ENCODE assay signal across 1 cellular context in genomic region chr11:76787911-76788596, GRCh38.
TF ChIP-seq lines count a peak whose summit lies in the region.

No MANE protein-coding gene starts in this region.

TF ChIP-seq in HEK293, 187 proteins besides CTCF, POLR2A, EP300 and RAD21 (continued from another document):
- TF ChIP-seq, protein P1, sequence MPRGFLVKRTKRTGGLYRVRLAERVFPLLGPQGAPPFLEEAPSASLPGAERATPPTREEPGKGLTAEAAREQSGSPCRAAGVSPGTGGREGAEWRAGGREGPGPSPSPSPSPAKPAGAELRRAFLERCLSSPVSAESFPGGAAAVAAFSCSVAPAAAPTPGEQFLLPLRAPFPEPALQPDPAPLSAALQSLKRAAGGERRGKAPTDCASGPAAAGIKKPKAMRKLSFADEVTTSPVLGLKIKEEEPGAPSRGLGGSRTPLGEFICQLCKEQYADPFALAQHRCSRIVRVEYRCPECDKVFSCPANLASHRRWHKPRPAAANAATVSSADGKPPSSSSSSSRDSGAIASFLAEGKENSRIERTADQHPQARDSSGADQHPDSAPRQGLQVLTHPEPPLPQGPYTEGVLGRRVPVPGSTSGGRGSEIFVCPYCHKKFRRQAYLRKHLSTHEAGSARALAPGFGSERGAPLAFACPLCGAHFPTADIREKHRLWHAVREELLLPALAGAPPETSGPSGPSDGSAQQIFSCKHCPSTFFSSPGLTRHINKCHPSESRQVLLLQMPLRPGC (tag by site-specific recombination; IDR thresholded peaks at IDR 0.05): no peak
- peak; percentile 74; the same call in 1 of the 2 replicates for TF ChIP-seq ZNF121 (tag by site-specific recombination; IDR thresholded peaks at IDR 0.05)
- no peak for TF ChIP-seq OVOL3 (tag by site-specific recombination; IDR thresholded peaks at IDR 0.05)
- TF ChIP-seq, protein P2, sequence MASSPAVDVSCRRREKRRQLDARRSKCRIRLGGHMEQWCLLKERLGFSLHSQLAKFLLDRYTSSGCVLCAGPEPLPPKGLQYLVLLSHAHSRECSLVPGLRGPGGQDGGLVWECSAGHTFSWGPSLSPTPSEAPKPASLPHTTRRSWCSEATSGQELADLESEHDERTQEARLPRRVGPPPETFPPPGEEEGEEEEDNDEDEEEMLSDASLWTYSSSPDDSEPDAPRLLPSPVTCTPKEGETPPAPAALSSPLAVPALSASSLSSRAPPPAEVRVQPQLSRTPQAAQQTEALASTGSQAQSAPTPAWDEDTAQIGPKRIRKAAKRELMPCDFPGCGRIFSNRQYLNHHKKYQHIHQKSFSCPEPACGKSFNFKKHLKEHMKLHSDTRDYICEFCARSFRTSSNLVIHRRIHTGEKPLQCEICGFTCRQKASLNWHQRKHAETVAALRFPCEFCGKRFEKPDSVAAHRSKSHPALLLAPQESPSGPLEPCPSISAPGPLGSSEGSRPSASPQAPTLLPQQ (tag by site-specific recombination; IDR thresholded peaks at IDR 0.05): no peak
- no peak for TF ChIP-seq ZNF157 (tag by site-specific recombination; IDR thresholded peaks at IDR 0.05)
- no peak for TF ChIP-seq ZNF366 (tag by site-specific recombination; conservative IDR thresholded peaks at IDR 0.05)
- TF ChIP-seq ZFP69B (tag by site-specific recombination; IDR thresholded peaks at IDR 0.05): no peak
- no peak for TF ChIP-seq ZSCAN23 (tag by site-specific recombination; IDR thresholded peaks at IDR 0.05)
- TF ChIP-seq, protein P3, sequence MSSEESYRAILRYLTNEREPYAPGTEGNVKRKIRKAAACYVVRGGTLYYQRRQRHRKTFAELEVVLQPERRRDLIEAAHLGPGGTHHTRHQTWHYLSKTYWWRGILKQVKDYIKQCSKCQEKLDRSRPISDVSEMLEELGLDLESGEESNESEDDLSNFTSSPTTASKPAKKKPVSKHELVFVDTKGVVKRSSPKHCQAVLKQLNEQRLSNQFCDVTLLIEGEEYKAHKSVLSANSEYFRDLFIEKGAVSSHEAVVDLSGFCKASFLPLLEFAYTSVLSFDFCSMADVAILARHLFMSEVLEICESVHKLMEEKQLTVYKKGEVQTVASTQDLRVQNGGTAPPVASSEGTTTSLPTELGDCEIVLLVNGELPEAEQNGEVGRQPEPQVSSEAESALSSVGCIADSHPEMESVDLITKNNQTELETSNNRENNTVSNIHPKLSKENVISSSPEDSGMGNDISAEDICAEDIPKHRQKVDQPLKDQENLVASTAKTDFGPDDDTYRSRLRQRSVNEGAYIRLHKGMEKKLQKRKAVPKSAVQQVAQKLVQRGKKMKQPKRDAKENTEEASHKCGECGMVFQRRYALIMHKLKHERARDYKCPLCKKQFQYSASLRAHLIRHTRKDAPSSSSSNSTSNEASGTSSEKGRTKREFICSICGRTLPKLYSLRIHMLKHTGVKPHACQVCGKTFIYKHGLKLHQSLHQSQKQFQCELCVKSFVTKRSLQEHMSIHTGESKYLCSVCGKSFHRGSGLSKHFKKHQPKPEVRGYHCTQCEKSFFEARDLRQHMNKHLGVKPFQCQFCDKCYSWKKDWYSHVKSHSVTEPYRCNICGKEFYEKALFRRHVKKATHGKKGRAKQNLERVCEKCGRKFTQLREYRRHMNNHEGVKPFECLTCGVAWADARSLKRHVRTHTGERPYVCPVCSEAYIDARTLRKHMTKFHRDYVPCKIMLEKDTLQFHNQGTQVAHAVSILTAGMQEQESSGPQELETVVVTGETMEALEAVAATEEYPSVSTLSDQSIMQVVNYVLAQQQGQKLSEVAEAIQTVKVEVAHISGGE (tag by site-specific recombination; conservative IDR thresholded peaks at IDR 0.05; ENCODE audit: low read depth): no peak
- no peak for TF ChIP-seq ZSCAN4 (tag by site-specific recombination; IDR thresholded peaks at IDR 0.05)
- no peak for TF ChIP-seq PRDM1 (tag by site-specific recombination; IDR thresholded peaks at IDR 0.05)
- no peak for TF ChIP-seq SP3 (tag by site-specific recombination; IDR thresholded peaks at IDR 0.05)
- TF ChIP-seq, protein P4, sequence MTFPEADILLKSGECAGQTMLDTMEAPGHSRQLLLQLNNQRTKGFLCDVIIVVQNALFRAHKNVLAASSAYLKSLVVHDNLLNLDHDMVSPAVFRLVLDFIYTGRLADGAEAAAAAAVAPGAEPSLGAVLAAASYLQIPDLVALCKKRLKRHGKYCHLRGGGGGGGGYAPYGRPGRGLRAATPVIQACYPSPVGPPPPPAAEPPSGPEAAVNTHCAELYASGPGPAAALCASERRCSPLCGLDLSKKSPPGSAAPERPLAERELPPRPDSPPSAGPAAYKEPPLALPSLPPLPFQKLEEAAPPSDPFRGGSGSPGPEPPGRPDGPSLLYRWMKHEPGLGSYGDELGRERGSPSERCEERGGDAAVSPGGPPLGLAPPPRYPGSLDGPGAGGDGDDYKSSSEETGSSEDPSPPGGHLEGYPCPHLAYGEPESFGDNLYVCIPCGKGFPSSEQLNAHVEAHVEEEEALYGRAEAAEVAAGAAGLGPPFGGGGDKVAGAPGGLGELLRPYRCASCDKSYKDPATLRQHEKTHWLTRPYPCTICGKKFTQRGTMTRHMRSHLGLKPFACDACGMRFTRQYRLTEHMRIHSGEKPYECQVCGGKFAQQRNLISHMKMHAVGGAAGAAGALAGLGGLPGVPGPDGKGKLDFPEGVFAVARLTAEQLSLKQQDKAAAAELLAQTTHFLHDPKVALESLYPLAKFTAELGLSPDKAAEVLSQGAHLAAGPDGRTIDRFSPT (tag by site-specific recombination; IDR thresholded peaks at IDR 0.05): 0 out of 2 replicates have a peak, but pooled peaks have one; percentile 41
- no peak for TF ChIP-seq ZNF629 (tag by site-specific recombination; IDR thresholded peaks at IDR 0.05)
